ENCODE assay signal across 7 cellular contexts in the genomic region with DNA sequence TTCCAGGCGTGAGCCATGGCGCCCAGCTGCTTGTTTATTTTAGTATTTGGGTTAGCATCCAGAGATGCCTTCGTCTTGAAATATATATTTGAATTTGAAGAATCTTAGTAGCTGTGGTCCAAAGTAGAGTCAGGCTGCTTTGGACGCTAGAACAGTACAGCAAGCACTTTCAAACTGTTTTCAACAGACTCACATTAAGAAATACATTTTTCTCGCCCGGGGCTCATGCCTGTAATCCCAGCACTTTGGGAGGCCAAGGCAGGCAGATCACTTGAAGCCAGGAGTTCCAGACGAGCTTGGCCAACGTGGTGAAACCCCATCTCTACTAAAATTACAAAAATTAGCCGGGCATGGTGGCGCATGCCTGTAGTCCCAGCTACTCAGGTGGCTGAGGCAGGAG. TPM values are rescaled to one million over a fixed set of nuclear protein-coding genes. Genes with fewer than 3 reads are reported as not detected.
A peak's percentile ranks its signal among the peaks of the same experiment; 100 is the strongest.
DNase-seq lines count a peak whose midpoint lies in the region; ATAC-seq and TF ChIP-seq lines count a peak whose summit lies in the region.
"Not testable (repeated sequence)": the region's sequence is repeated elsewhere in the genome, so short reads cannot be mapped to it uniquely, and the experiment has no call there.

No MANE protein-coding gene starts in this region.

- not testable (repeated sequence) for H3K4me3 ChIP-seq in AG04450 (ENCODE audit: low read depth, low read length); CD4-positive, alpha-beta memory T cell (ENCODE audit: low read length in 2 of 2)

- POLR2A ChIA-PET in AG04450 (lab: Yijun Ruan, JAX), result not testable (repeated sequence)
- POLR2A ChIA-PET in CD4-positive, alpha-beta memory T cell (lab: Charles Lee; ENCODE audit: partially characterized antibody), result interaction anchor here (0.7 to 16.8 kb wide), 4 partner anchors 9 to 25 kb away, joined by 3 to 891 read pairs (median 28); a partner anchor contains a TSS
- POLR2A ChIA-PET in T-cell (lab: Charles Lee), result interaction anchor here (0.6 to 1.8 kb wide), 3 partner anchors 10 to 28 kb away, joined by 3 to 8 read pairs (median 6); no protein-coding TSS in a partner anchor
- POLR2A ChIA-PET in activated naive CD8-positive, alpha-beta T cell treated with anti-CD3 and anti-CD28 coated beads, Interleukin-2, amount 10 ng/mL, durations not matched to agents 7 days and 5 days (lab: Charles Lee), result interaction anchor here (1.3 to 12.6 kb wide), 4 partner anchors 10 to 32 kb away, joined by 3 to 178 read pairs (median 5); a partner anchor contains a TSS
- POLR2A ChIA-PET in naive thymus-derived CD8-positive, alpha-beta T cell (lab: Charles Lee), result interaction anchor here (1.8 to 14.6 kb wide), 3 partner anchors 14 to 28 kb away, joined by 13 to 220 read pairs (median 46); a partner anchor contains a TSS

- H3K27ac Mint-ChIP-seq in CD4-positive, alpha-beta memory T cell, result peak overlapping the region; percentile 53 to 96 (median 93)
- H3K27ac Mint-ChIP-seq in T-cell, result peak overlapping the region; percentile 66 to 93
- H3K27ac Mint-ChIP-seq in activated naive CD8-positive, alpha-beta T cell treated with anti-CD3 and anti-CD28 coated beads, Interleukin-2, amount 10 ng/mL, durations not matched to agents 7 days and 5 days, result peak overlapping the region; percentile 60
- peak overlapping the region in 4 of 6 donors; percentile 32 to 94 (median 76) for H3K27ac Mint-ChIP-seq in immature natural killer cell
- H3K27ac Mint-ChIP-seq in naive thymus-derived CD8-positive, alpha-beta T cell, result peak overlapping the region in 7 of 10 donors; percentile 11 to 93 (median 52)

- intact Hi-C loops in CD4-positive, alpha-beta memory T cell (cut with micrococcal nuclease); posterior vena cava (cut with DNase I): not testable (repeated sequence)

- peak overlapping the region; percentile 2 for H3K27ac ChIP-seq in AG04450 (ENCODE audit: low read depth, low read length)
- not testable (repeated sequence) for H3K27ac ChIP-seq in CD4-positive, alpha-beta memory T cell (ENCODE audit: low read depth, low read length)

- H3K27me3 ChIP-seq in AG04450 (ENCODE audit: control insufficient read depth, insufficient read depth, low read length); CD4-positive, alpha-beta memory T cell (ENCODE audit: insufficient read depth, low read length): not testable (repeated sequence)

- TF ChIP-seq CTCF in AG04450 (IDR thresholded peaks at IDR 0.05; ENCODE audit: low read depth, low read length), result not testable (repeated sequence)

- not testable (repeated sequence) for H3K27me3 Mint-ChIP-seq in CD4-positive, alpha-beta memory T cell; T-cell; activated naive CD8-positive, alpha-beta T cell treated with anti-CD3 and anti-CD28 coated beads, Interleukin-2, amount 10 ng/mL, durations not matched to agents 7 days and 5 days; immature natural killer cell (ENCODE audit: low read depth in 3 of 3); naive thymus-derived CD8-positive, alpha-beta T cell

- peaks cover 24 to 66% (median 44%) of the 10 kb centered on the region in 4 donors for H3K4me1 Mint-ChIP-seq in CD4-positive, alpha-beta memory T cell
- peaks cover 46 to 57% (median 53%) of the 10 kb centered on the region in 3 donors for H3K4me1 Mint-ChIP-seq in T-cell
- peaks cover 20% of the 10 kb centered on the region for H3K4me1 Mint-ChIP-seq in activated naive CD8-positive, alpha-beta T cell treated with anti-CD3 and anti-CD28 coated beads, Interleukin-2, amount 10 ng/mL, durations not matched to agents 7 days and 5 days
- peaks cover 28 to 29% of the 10 kb centered on the region in 2 donors for H3K4me1 Mint-ChIP-seq in immature natural killer cell
- peaks cover 3 to 38% (median 23%) of the 10 kb centered on the region in 4 donors for H3K4me1 Mint-ChIP-seq in naive thymus-derived CD8-positive, alpha-beta T cell

- peaks cover 51% of the 10 kb centered on the region for H3K4me1 ChIP-seq in CD4-positive, alpha-beta memory T cell (ENCODE audit: insufficient read depth, low read length)

- not testable (repeated sequence) for H3K9me3 Mint-ChIP-seq in CD4-positive, alpha-beta memory T cell; T-cell; activated naive CD8-positive, alpha-beta T cell treated with anti-CD3 and anti-CD28 coated beads, Interleukin-2, amount 10 ng/mL, durations not matched to agents 7 days and 5 days; immature natural killer cell; naive thymus-derived CD8-positive, alpha-beta T cell

- not testable (repeated sequence) for H3K36me3 Mint-ChIP-seq in CD4-positive, alpha-beta memory T cell; T-cell; activated naive CD8-positive, alpha-beta T cell treated with anti-CD3 and anti-CD28 coated beads, Interleukin-2, amount 10 ng/mL, durations not matched to agents 7 days and 5 days; immature natural killer cell; naive thymus-derived CD8-positive, alpha-beta T cell

- ATAC-seq in T-cell (replicated peaks in 1 of 4); activated naive CD8-positive, alpha-beta T cell treated with anti-CD3 and anti-CD28 coated beads, Interleukin-2, amount 10 ng/mL, durations not matched to agents 7 days and 5 days (ENCODE audit: low read depth); naive thymus-derived CD8-positive, alpha-beta T cell: not testable (repeated sequence)

- peak overlapping the region in 2 of 8 donors; percentile 23 to 31 for H3K4me3 Mint-ChIP-seq in CD4-positive, alpha-beta memory T cell
- peak overlapping the region in 2 of 3 donors; percentile 13 to 71 for H3K4me3 Mint-ChIP-seq in T-cell
- not testable (repeated sequence) for H3K4me3 Mint-ChIP-seq in activated naive CD8-positive, alpha-beta T cell treated with anti-CD3 and anti-CD28 coated beads, Interleukin-2, amount 10 ng/mL, durations not matched to agents 7 days and 5 days; naive thymus-derived CD8-positive, alpha-beta T cell
- peak overlapping the region in 2 of 5 donors; percentile 12 to 25 for H3K4me3 Mint-ChIP-seq in immature natural killer cell

- CTCF ChIA-PET in AG04450 (lab: Charles Lee) (interaction anchor here (0.7 to 1.5 kb wide), 2 partner anchors 14 to 158 kb away, joined by 5 to 6 read pairs; no protein-coding TSS in a partner anchor), T-cell (lab: Charles Lee) (interaction anchor here (0.6 to 1.8 kb wide), 4 partner anchors 13 to 34 kb away, joined by 3 to 7 read pairs (median 5); no protein-coding TSS in a partner anchor)
- CTCF ChIA-PET in CD4-positive, alpha-beta memory T cell (lab: Charles Lee; ENCODE audit: partially characterized antibody), result interaction anchor here (0.7 to 13.7 kb wide), 13 partner anchors 8 to 215 kb away, joined by 3 to 184 read pairs (median 5); a partner anchor contains a TSS

- H3K9me3 ChIP-seq in AG04450 (ENCODE audit: control insufficient read depth, insufficient read depth, low read length); CD4-positive, alpha-beta memory T cell (ENCODE audit: control insufficient read depth in 1 of 2, low read length in 2 of 2): not testable (repeated sequence)

- not testable (repeated sequence) for DNase-seq in AG04450 (ENCODE audit: low read depth, low spot score); CD4-positive, alpha-beta memory T cell; T-cell; activated naive CD8-positive, alpha-beta T cell treated with anti-CD3 and anti-CD28 coated beads, Interleukin-2, amount 10 ng/mL, durations not matched to agents 7 days and 5 days; immature natural killer cell; naive thymus-derived CD8-positive, alpha-beta T cell
- DNase-seq in posterior vena cava (ENCODE audit: low spot score), result peak; percentile 23

- H3K36me3 ChIP-seq in CD4-positive, alpha-beta memory T cell (ENCODE audit: insufficient read depth, low read length), result not testable (repeated sequence)

RNA-seq across cellular contexts. Expression of a gene that starts 27.0 kb away (rescaled TPM):
- polyA plus RNA-seq in AG04450 (2011; rRNA removed) (2,659 and 3,006 TPM in 2 replicates), immature natural killer cell (1,000 to 10,000 TPM in 1 of 3 donors, 100 to 1,000 TPM in 2; 797 to 1,150 (median 908) TPM)
- 2,306 and 2,503 TPM in 2 replicates for polyA minus RNA-seq in AG04450 (2011; rRNA and poly(A)+ RNA removed)
- 100 to 1,000 TPM; 809 to 852 TPM for total RNA-seq in CD4-positive, alpha-beta memory T cell
- polyA plus RNA-seq in CD4-positive, alpha-beta memory T cell, result 1,000 to 10,000 TPM; 1,622 to 1,778 TPM
- total RNA-seq in T-cell (1,000 to 10,000 TPM in 1 of 5 donors, 100 to 1,000 TPM in 4; 791 to 1,086 (median 843) TPM), posterior vena cava (100 to 1,000 TPM; 754 to 806 TPM)
- 1,000 to 10,000 TPM; 1,098 to 1,132 TPM for total RNA-seq in activated naive CD8-positive, alpha-beta T cell treated with anti-CD3 and anti-CD28 coated beads, Interleukin-2, amount 10 ng/mL, durations not matched to agents 7 days and 5 days
- 100 to 1,000 TPM; 892 to 941 TPM for total RNA-seq in naive thymus-derived CD8-positive, alpha-beta T cell
- polyA plus RNA-seq in naive thymus-derived CD8-positive, alpha-beta T cell, result 1,000 to 10,000 TPM; 1,075 to 1,399 (median 1,151) TPM
